Comparison of ENCODE assay signal across 8 cellular contexts in the genomic region with DNA sequence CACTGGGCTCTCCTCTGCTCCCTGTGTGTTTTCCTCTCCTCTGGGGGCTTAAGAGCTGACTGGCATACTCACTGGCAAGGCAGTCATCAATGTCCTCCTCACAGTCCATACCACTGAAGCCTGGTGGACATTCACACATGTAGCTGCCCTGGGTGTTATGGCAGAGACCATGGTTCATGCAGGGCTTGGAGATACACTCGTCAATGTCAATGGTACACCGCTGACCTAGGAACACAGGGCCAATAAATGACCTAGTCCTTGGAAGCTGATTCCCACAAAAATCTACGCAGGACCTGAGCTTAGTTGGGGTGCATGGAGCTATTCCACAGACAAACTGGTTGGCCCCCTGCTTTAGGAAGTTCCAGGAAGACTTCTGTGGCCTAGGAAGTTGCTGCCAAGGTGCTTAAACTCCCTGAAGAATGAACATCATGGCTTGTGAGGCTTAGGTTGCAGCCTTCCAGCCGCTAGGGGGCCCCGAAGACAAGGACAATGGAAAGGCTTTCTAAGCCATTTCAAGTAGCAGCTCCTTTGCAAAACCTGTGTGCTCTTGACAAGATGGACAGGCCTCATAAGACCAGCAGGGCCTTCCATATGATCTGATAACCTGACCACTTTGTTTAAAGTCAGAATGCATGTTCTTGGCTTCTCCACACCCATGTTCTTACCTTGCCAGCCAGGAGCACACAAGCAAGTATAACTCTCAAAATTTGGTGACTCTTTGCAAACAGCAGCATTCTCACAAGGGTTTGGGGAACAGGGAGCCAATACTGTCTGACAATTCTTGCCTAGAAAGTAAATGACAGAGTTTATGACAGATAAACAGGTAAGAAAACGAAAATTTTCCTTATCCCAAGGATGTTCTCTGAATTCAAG. TPM values are rescaled to one million over a fixed set of nuclear protein-coding genes. Genes with fewer than 3 reads are reported as not detected.
DNase-seq lines count a peak whose midpoint lies in the region; ATAC-seq and TF ChIP-seq lines count a peak whose summit lies in the region.

No MANE protein-coding gene starts in this region.

- peaks cover 0 to 8% (median 1%) of the 10 kb centered on the region in 4 donors for H3K4me1 Mint-ChIP-seq in CD4-positive, CD25-positive, alpha-beta regulatory T cell

- intact Hi-C loops in Right ventricle myocardium inferior (cut with DNase I) (loop anchor here (10.0 kb wide), 2 partner anchors 64 to 196 kb away; no protein-coding TSS in a partner anchor), posterior vena cava (cut with DNase I) (no loop called here), upper lobe of right lung (cut with DNase I) (no loop called here)

- no peaks in the 10 kb centered on the region for H3K27me3 ChIP-seq in CD4-positive, CD25-positive, alpha-beta regulatory T cell (ENCODE audit: control insufficient read depth, insufficient read depth, low read length)
- H3K27me3 ChIP-seq in upper lobe of right lung: no peaks in the 10 kb centered on the region

- H3K4me1 ChIP-seq in CD4-positive, CD25-positive, alpha-beta regulatory T cell (ENCODE audit: control insufficient read depth, insufficient read depth, low read length, poor library complexity, severe bottlenecking): no peaks in the 10 kb centered on the region
- no peaks in the 10 kb centered on the region for H3K4me1 ChIP-seq in upper lobe of right lung

- H3K4me3 ChIP-seq in CD4-positive, CD25-positive, alpha-beta regulatory T cell (ENCODE audit: low read depth, low read length): no peak overlapping the region
- H3K4me3 ChIP-seq in SK-N-MC: no peak overlapping the region
- no peak overlapping the region for H3K4me3 ChIP-seq in upper lobe of right lung

- H3K9me3 Mint-ChIP-seq in CD4-positive, CD25-positive, alpha-beta regulatory T cell: no peaks in the 10 kb centered on the region

- no peak overlapping the region for H3K27ac Mint-ChIP-seq in CD4-positive, CD25-positive, alpha-beta regulatory T cell

- no peak overlapping the region for H3K4me3 Mint-ChIP-seq in CD4-positive, CD25-positive, alpha-beta regulatory T cell

- DNase-seq in CD4-positive, CD25-positive, alpha-beta regulatory T cell: peak; percentile 32 to 80 (median 56)
- DNase-seq in NAMALWA (ENCODE audit: low spot score) (peak; percentile 79), SK-N-MC (ENCODE audit: low read depth, low spot score) (peak; percentile 16), Right ventricle myocardium inferior (ENCODE audit: missing footprints) (peak; percentile 86), posterior vena cava (ENCODE audit: low spot score) (peak; percentile 93), upper lobe of right lung (peak; percentile 87)
- peak; percentile 74 for DNase-seq in activated naive CD4-positive, alpha-beta T cell treated with Interleukin-2 at 50 U/mL for 16 hours

- H3K9ac ChIP-seq in SK-N-MC (ENCODE audit: insufficient read length): no peak overlapping the region

- H3K36me3 ChIP-seq in CD4-positive, CD25-positive, alpha-beta regulatory T cell (ENCODE audit: control insufficient read depth, insufficient read depth, low read length): peaks cover 42% of the 10 kb centered on the region
- H3K36me3 ChIP-seq in SK-N-MC (ENCODE audit: insufficient read depth, low read length): peaks cover 47% of the 10 kb centered on the region
- peaks cover 63% of the 10 kb centered on the region for H3K36me3 ChIP-seq in upper lobe of right lung

- H3K27ac ChIP-seq in CD4-positive, CD25-positive, alpha-beta regulatory T cell (ENCODE audit: insufficient read depth, low read length, poor library complexity, severe bottlenecking): no peak overlapping the region
- no peak overlapping the region for H3K27ac ChIP-seq in SK-N-MC
- no peak overlapping the region for H3K27ac ChIP-seq in upper lobe of right lung

- peak in 1 of 2 donors; percentile 56 for ATAC-seq in CD4-positive, CD25-positive, alpha-beta regulatory T cell (ENCODE audit: low read depth in 2 of 2)
- ATAC-seq in GM21529 (IDR thresholded peaks at IDR 0.05; ENCODE audit: unreplicated experiment) (peak; percentile 78), Right ventricle myocardium inferior (peak; percentile 88), upper lobe of right lung (peak; percentile 97)

- peak; percentile 85 for TF ChIP-seq CTCF in upper lobe of right lung (IDR thresholded peaks at IDR 0.05)

- H3K9me3 ChIP-seq in CD4-positive, CD25-positive, alpha-beta regulatory T cell (ENCODE audit: control insufficient read depth in 2 of 2, low read length in 2 of 2): no peaks in the 10 kb centered on the region
- H3K9me3 ChIP-seq in SK-N-MC (ENCODE audit: low read depth, low read length) (no peaks in the 10 kb centered on the region), upper lobe of right lung (no peaks in the 10 kb centered on the region)

- no peaks in the 10 kb centered on the region for H3K27me3 Mint-ChIP-seq in CD4-positive, CD25-positive, alpha-beta regulatory T cell

- H3K36me3 Mint-ChIP-seq in CD4-positive, CD25-positive, alpha-beta regulatory T cell: peaks cover 58% of the 10 kb centered on the region

RNA-seq across cellular contexts. Expression of a gene that starts 52.3 kb away (rescaled TPM):
- total RNA-seq in CD4-positive, CD25-positive, alpha-beta regulatory T cell: not detected
- not detected for polyA plus RNA-seq in CD4-positive, CD25-positive, alpha-beta regulatory T cell
- total RNA-seq in Right ventricle myocardium inferior (not detected), posterior vena cava (not detected), upper lobe of right lung (not detected)

Comparison
In these comparisons a context has a peak if more than half of its experiments do, and no peak if none do; other contexts are left out.
1. DNase-seq: peak in every context shown above with its lines; median percentile 93 in posterior vena cava; 87 in upper lobe of right lung; 86 in Right ventricle myocardium inferior; 79 in NAMALWA; 74 in activated naive CD4-positive, alpha-beta T cell treated with Interleukin-2 at 50 U/mL for 16 hours; 56 in CD4-positive, CD25-positive, alpha-beta regulatory T cell; 16 in SK-N-MC.